8 cellular contexts compared by ENCODE assay signal in genomic region chr1:99481391-99481996, GRCh38.
DNase-seq lines count a peak whose midpoint lies in the region; ATAC-seq, FAIRE-seq and TF ChIP-seq lines count a peak whose summit lies in the region.

No MANE protein-coding gene starts in this region.

- no peaks in the 10 kb centered on the region for H3K9me2 ChIP-seq in neural cell (ENCODE audit: insufficient read depth, low read length)

- peak; percentile 94 for TF ChIP-seq RAD21 in neural cell (conservative IDR thresholded peaks at IDR 0.05)

- no peaks in the 10 kb centered on the region for H3K27me3 ChIP-seq in neural cell (ENCODE audit: insufficient read depth, low read depth, low read length)

- no peak overlapping the region for H3K9ac ChIP-seq in neural cell (ENCODE audit: low read length)

- H3K4me2 ChIP-seq in neural cell (ENCODE audit: low read length), result peak overlapping the region; percentile 24

- DNase-seq in stimulated activated naive CD4-positive, alpha-beta T cell (lab: John Stamatoyannopoulos, UW), result peak in 4 of 6 experiments; percentile 5 to 63 (median 36)
- DNase-seq in stimulated activated naive CD4-positive, alpha-beta T cell treated with Interleukin-2 at 50 U/mL for 16 hours (lab: John Stamatoyannopoulos, UW), result no peak
- DNase-seq in HFF-Myc (ENCODE audit: extremely low read depth, low read depth) (peak; percentile 58), NCI-H1930 (lab: John Stamatoyannopoulos, UW) (peak; percentile 4 to 54), fibroblast of mammary gland (ENCODE audit: low read depth) (peak; percentile 70)

- peak; percentile 92 for FAIRE-seq in TTC549 (lab: Jason Lieb, UNC)

- H3K4me3 ChIP-seq in HFF-Myc (replicated peaks; ENCODE audit: low read depth, low read length) (no peak overlapping the region), fibroblast of mammary gland (ENCODE audit: control insufficient read depth, low read depth, low read length) (no peak overlapping the region), neural cell (ENCODE audit: low read length) (no peak overlapping the region)

- no peak overlapping the region for H2AFZ ChIP-seq in neural cell (ENCODE audit: low read depth, low read length)

- H4K20me1 ChIP-seq in neural cell (ENCODE audit: insufficient read depth), result no peaks in the 10 kb centered on the region

- peak overlapping the region; percentile 65 for H3K27ac ChIP-seq in neural cell (ENCODE audit: low read length)

- no peaks in the 10 kb centered on the region for H3F3A ChIP-seq in neural cell (ENCODE audit: insufficient read depth, low read length, poor library complexity, severe bottlenecking)

- no peak for TF ChIP-seq EP300 in neural cell (conservative IDR thresholded peaks at IDR 0.05; ENCODE audit: poor library complexity, severe bottlenecking)

- no peak for ATAC-seq in GM18861 (IDR thresholded peaks at IDR 0.05; ENCODE audit: unreplicated experiment)

- no peaks in the 10 kb centered on the region for H3K79me2 ChIP-seq in neural cell (replicated peaks; ENCODE audit: insufficient read depth, low read length)

- no peaks in the 10 kb centered on the region for H3K9me3 ChIP-seq in neural cell (ENCODE audit: low read length)

- no peaks in the 10 kb centered on the region for H3K36me3 ChIP-seq in neural cell (ENCODE audit: insufficient read depth, low read length)

- TF ChIP-seq CTCF in HFF-Myc (IDR thresholded peaks at IDR 0.05; ENCODE audit: low read depth, low read length, missing control alignments) (peak; percentile 53), fibroblast of mammary gland (conservative IDR thresholded peaks at IDR 0.05; ENCODE audit: control insufficient read depth, insufficient read depth, low read depth, low read length) (peak; percentile 81), neural cell (IDR thresholded peaks at IDR 0.05; ENCODE audit: poor library complexity, severe bottlenecking) (peak; percentile 88)

TF ChIP-seq in neural cell, 6 proteins besides CTCF, POLR2A, EP300 and RAD21:
- TF ChIP-seq MXI1 (conservative IDR thresholded peaks at IDR 0.05; ENCODE audit: poor library complexity, severe bottlenecking) (no peak), SMC3 (conservative IDR thresholded peaks at IDR 0.05; ENCODE audit: poor library complexity) (peak; percentile 95), REST (IDR thresholded peaks at IDR 0.05; ENCODE audit: borderline replicate concordance) (no peak)
